In the genomic region with DNA sequence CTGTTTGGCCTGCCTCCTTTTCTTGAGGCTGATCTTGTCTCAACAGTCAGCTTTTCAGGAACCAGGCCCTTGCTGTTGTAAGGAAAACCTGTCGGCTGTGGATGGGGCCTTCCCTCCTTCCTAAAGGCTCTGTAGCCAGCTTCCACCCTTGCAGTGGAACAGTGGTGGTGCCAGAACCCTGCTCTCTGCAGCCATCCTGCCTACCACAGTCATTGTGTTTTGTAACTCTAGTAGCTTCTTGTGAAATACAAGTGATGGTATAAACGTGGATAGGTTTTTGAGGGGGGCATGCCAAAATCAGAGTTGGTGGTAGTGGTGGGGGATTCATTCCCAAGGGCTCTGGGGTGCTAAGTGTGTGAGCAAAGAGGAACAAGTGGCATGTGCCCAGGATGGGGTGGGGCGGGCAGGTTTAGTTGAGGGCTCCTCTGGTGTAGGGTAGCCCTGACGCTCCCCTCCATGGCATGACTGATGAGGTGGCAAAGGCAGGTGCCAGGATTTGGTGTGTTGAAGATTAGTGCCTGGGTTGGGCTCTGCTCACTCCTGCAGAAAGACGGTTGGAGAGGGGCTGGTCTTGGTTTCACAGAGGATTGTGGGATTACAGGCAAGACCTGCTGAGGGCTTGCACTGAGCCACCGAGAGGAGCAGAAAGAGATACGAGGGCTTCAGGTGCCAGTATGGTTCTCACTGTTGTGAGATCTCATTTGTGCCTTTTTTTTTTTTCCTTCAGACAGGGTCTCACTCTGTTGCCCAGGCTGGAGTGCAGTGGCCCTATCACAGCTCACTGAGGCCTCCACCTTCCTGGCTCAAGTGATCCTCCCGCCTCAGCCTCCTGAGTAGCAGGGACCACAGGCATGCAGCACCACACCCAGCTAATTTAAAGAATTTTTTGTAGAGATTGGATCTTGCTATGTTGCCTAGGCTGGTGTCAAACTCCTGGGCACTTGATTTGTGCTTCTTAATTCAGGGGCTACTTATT, we compare ENCODE assay signal across 8 cellular contexts. TPM values are rescaled to one million over a fixed set of nuclear protein-coding genes. Genes with fewer than 3 reads are reported as not detected.
DNase-seq lines count a peak whose midpoint lies in the region; ATAC-seq and TF ChIP-seq lines count a peak whose summit lies in the region.

No MANE protein-coding gene starts in this region.

- no peaks in the 10 kb centered on the region for H3K9me3 Mint-ChIP-seq in activated naive CD4-positive, alpha-beta T cell treated with anti-CD3 and anti-CD28 coated beads for 36 hours

- H3K36me3 ChIP-seq in ascending aorta: no peaks in the 10 kb centered on the region
- no peaks in the 10 kb centered on the region for H3K36me3 ChIP-seq in right lobe of liver
- no peaks in the 10 kb centered on the region for H3K36me3 ChIP-seq in transverse colon
- H3K36me3 ChIP-seq in MM.1S (replicated peaks; ENCODE audit: insufficient read depth, low read length): no peaks in the 10 kb centered on the region

- intact Hi-C loops in activated naive CD4-positive, alpha-beta T cell treated with anti-CD3 and anti-CD28 coated beads for 36 hours (cut with micrococcal nuclease): no loop called here
- intact Hi-C loops in ascending aorta (cut with DNase I) (no loop called here), right lobe of liver (cut with DNase I) (no loop called here), transverse colon (cut with DNase I; ENCODE audit: low total_unique reads) (no loop called here)

- H3K4me2 ChIP-seq in MM.1S (ENCODE audit: low read depth, low read length): no peak overlapping the region

- no peak overlapping the region for H2AFZ ChIP-seq in MM.1S (ENCODE audit: low read length)

- no peak for DNase-seq in activated naive CD4-positive, alpha-beta T cell treated with anti-CD3 and anti-CD28 coated beads for 36 hours
- no peak for DNase-seq in activated naive CD4-positive, alpha-beta T cell treated with anti-CD3 and anti-CD28 coated beads, Interleukin-2, amount 50 U/mL, for 16 hours
- no peak for DNase-seq in ascending aorta (ENCODE audit: low spot score in 2 of 2)
- no peak for DNase-seq in right lobe of liver
- DNase-seq in transverse colon: no peak
- DNase-seq in MM.1S: no peak

- peak overlapping the region; percentile 76 for H3K4me3 Mint-ChIP-seq in activated naive CD4-positive, alpha-beta T cell treated with anti-CD3 and anti-CD28 coated beads for 36 hours

- H3K27me3 ChIP-seq in ascending aorta: no peaks in the 10 kb centered on the region
- H3K27me3 ChIP-seq in right lobe of liver: no peaks in the 10 kb centered on the region
- no peaks in the 10 kb centered on the region for H3K27me3 ChIP-seq in transverse colon
- H3K27me3 ChIP-seq in MM.1S (replicated peaks; ENCODE audit: insufficient read depth, low read length): no peaks in the 10 kb centered on the region

- TF ChIP-seq CTCF in ascending aorta (IDR thresholded peaks at IDR 0.05) (no peak), right lobe of liver (IDR thresholded peaks at IDR 0.05) (no peak), transverse colon (IDR thresholded peaks at IDR 0.05) (no peak), MM.1S (IDR thresholded peaks at IDR 0.05; ENCODE audit: low read length) (no peak)

- H3K4me3 ChIP-seq in ascending aorta (peak overlapping the region in 1 of 2 donors; percentile 15), right lobe of liver (no peak overlapping the region), transverse colon (peak overlapping the region in 1 of 4 donors; percentile 13), MM.1S (ENCODE audit: low read length) (no peak overlapping the region)

- no peaks in the 10 kb centered on the region for H3K27me3 Mint-ChIP-seq in activated naive CD4-positive, alpha-beta T cell treated with anti-CD3 and anti-CD28 coated beads for 36 hours (ENCODE audit: low read depth)

- peaks cover 48% of the 10 kb centered on the region for H3K79me2 ChIP-seq in MM.1S (ENCODE audit: low read length)

- ATAC-seq in right lobe of liver (peak; percentile 44 to 64 (median 58)), GM21529 (IDR thresholded peaks at IDR 0.05; ENCODE audit: unreplicated experiment) (no peak), GM18873 (IDR thresholded peaks at IDR 0.05; ENCODE audit: low FRiP score, unreplicated experiment) (no peak)

- WGBS in right lobe of liver (ENCODE audit: insufficient coverage, low coverage, low lambda C conversion rate, missing lambda C conversion rate): 46% methylated on average over 7 of the region's 8 CpGs
- WGBS in transverse colon (ENCODE audit: low coverage in 1 of 2), 2 donors: 0 to 50% methylated on average over 1 to 8 of the region's 8 CpGs

- TF ChIP-seq POLR2A in right lobe of liver (IDR thresholded peaks at IDR 0.05): no peak
- no peak for TF ChIP-seq POLR2A in transverse colon (IDR thresholded peaks at IDR 0.05)

- H3K4me1 ChIP-seq in ascending aorta (peaks cover 23 to 50% of the 10 kb centered on the region in 2 donors), right lobe of liver (peaks cover 0 to 94% (median 28%) of the 10 kb centered on the region in 4 donors), transverse colon (peaks cover 74 to 100% (median 94%) of the 10 kb centered on the region in 4 donors), MM.1S (ENCODE audit: low read length) (peaks cover 4% of the 10 kb centered on the region)

- in situ Hi-C loops in transverse colon (cut with MboI; ENCODE audit: low pct_ligation_motif_present in 1 of 4, low pct_unique_long_range_greater_than_20kb in 1 of 4, low sequenced_read_pairs in 3 of 4): no loop called here

- peak overlapping the region; percentile 93 for H3K27ac Mint-ChIP-seq in activated naive CD4-positive, alpha-beta T cell treated with anti-CD3 and anti-CD28 coated beads for 36 hours

- H3K9me2 ChIP-seq in MM.1S (replicated peaks; ENCODE audit: insufficient read depth, low read length): no peaks in the 10 kb centered on the region

- peak overlapping the region; percentile 10 to 64 for H3K27ac ChIP-seq in ascending aorta
- H3K27ac ChIP-seq in right lobe of liver: peak overlapping the region in 2 of 3 donors; percentile 50 to 59
- peak overlapping the region; percentile 84 to 100 (median 85) for H3K27ac ChIP-seq in transverse colon
- no peak overlapping the region for H3K27ac ChIP-seq in MM.1S (ENCODE audit: low read length)

- H4K20me1 ChIP-seq in MM.1S (ENCODE audit: insufficient read depth, low read length): no peaks in the 10 kb centered on the region

- peaks cover 97% of the 10 kb centered on the region for H3K4me1 Mint-ChIP-seq in activated naive CD4-positive, alpha-beta T cell treated with anti-CD3 and anti-CD28 coated beads for 36 hours (ENCODE audit: low read depth)

- no peak overlapping the region for H3K9ac ChIP-seq in MM.1S (ENCODE audit: low read length)

- TF ChIP-seq EP300 in transverse colon (IDR thresholded peaks at IDR 0.05; ENCODE audit: low read depth): no peak

- peaks cover 3% of the 10 kb centered on the region; the same call in 1 of the 2 replicates for H3F3A ChIP-seq in MM.1S (ENCODE audit: insufficient read depth, low read length)

- CTCF ChIA-PET in activated naive CD4-positive, alpha-beta T cell treated with anti-CD3 and anti-CD28 coated beads for 36 hours (lab: Charles Lee): interaction anchor here (1.2 to 24.3 kb wide), 7 partner anchors 8 to 45 kb away, joined by 3 to 916 read pairs (median 26); no protein-coding TSS in a partner anchor

- no peaks in the 10 kb centered on the region for H3K9me3 ChIP-seq in ascending aorta
- H3K9me3 ChIP-seq in right lobe of liver: no peaks in the 10 kb centered on the region
- H3K9me3 ChIP-seq in transverse colon: no peaks in the 10 kb centered on the region
- H3K9me3 ChIP-seq in MM.1S (replicated peaks; ENCODE audit: insufficient read depth, low read length): no peaks in the 10 kb centered on the region

- H3K36me3 Mint-ChIP-seq in activated naive CD4-positive, alpha-beta T cell treated with anti-CD3 and anti-CD28 coated beads for 36 hours (ENCODE audit: low read depth): peaks cover 5% of the 10 kb centered on the region

RNA-seq across cellular contexts. Expression of gene TSPAN14, which starts 7.4 kb away (rescaled TPM):
- 10 to 100 TPM; 33.5 to 35.5 TPM for total RNA-seq in activated naive CD4-positive, alpha-beta T cell treated with anti-CD3 and anti-CD28 coated beads for 36 hours
- 161 TPM for total RNA-seq in ascending aorta
- total RNA-seq in right lobe of liver: 10 to 100 TPM; 22.1 to 39.0 (median 28.4) TPM
- total RNA-seq in transverse colon: 10 to 100 TPM; 18.9 to 72.9 (median 55.8) TPM

RNA-seq across cellular contexts. Expression of gene PRXL2A, which starts 53.1 kb away (rescaled TPM):
- 10 to 100 TPM; 17.6 to 17.7 TPM for total RNA-seq in activated naive CD4-positive, alpha-beta T cell treated with anti-CD3 and anti-CD28 coated beads for 36 hours
- 22.7 TPM for total RNA-seq in ascending aorta
- 10 to 100 TPM; 41.3 to 89.8 (median 80.5) TPM for total RNA-seq in right lobe of liver
- total RNA-seq in transverse colon: 10 to 100 TPM; 21.7 to 64.6 (median 38.7) TPM

Comparison
In these comparisons a context has a peak if more than half of its experiments do, and no peak if none do; other contexts are left out.
1. ATAC-seq: peak in right lobe of liver (4 of 4); none in GM21529 (single experiment) and GM18873 (single experiment).